ENCODE assay signal across 22 cellular contexts in the genomic region with DNA sequence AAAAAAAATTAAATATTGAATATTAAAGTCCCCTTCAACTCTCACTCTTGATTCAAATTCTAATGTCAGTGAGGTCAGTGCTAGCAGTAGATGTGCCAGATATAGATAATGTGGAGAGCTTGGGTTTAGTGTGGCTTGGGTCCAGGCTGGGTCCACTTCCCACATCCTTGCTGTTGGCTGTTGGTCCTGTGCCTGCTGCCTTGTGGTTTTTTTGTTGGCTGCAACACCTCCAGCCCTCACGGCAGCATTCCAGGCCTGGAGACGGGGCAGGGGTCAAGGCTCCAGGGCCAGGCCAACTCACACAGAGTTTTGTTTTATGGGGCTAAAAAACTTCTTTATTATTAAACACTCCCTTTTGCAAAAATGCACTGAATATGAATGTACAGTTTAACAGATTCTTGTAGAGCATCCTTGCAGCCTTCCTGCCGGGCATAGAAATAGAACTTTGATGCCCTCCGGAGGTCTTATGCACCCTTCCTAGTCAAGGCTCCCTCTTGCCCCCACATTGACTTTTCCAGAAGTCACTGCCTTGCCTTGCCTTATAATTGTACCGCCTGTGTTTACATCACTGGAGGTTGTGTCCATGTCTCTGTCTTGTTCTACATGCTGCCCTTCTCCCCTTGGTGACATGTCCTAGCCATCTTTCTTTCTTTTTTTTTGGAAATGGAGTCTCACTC. TPM values are rescaled to one million over a fixed set of nuclear protein-coding genes. Genes with fewer than 3 reads are reported as not detected.
DNase-seq lines count a peak whose midpoint lies in the region; ATAC-seq, FAIRE-seq and TF ChIP-seq lines count a peak whose summit lies in the region.
"Had no signal": no experiment of that assay in that cellular context is flagged by ENCODE, and none has a peak within 500 bp of the region (broad histone marks: within the 10 kb centered on the region; RNA-seq: fewer than 3 reads in every experiment).

No MANE protein-coding gene starts in this region.

- H3K27me3 ChIP-seq in HepG2 (ENCODE audit: control insufficient read depth in 1 of 2, insufficient read depth in 2 of 2, low read length in 2 of 2) (no peaks in the 10 kb centered on the region), aorta (ENCODE audit: control insufficient read depth in 1 of 2, insufficient read depth in 2 of 2, low read length in 1 of 2) (no peaks in the 10 kb centered on the region)
- H3K27me3 ChIP-seq: heart right ventricle had no signal

- no peak overlapping the region for H3K9ac ChIP-seq in HepG2 (ENCODE audit: insufficient read depth, low read depth, low read length)
- H3K9ac ChIP-seq: parathyroid adenoma had no signal

- peaks cover 3% of the 10 kb centered on the region for H3K79me2 ChIP-seq in HepG2 (ENCODE audit: insufficient read depth, low read length)
- H3K79me2 ChIP-seq: parathyroid adenoma had no signal

- no peak overlapping the region for H3K4me2 ChIP-seq in HepG2 (ENCODE audit: low read depth, low read length)
- H3K4me2 ChIP-seq: smooth muscle cell had no signal

- CTCF ChIA-PET in HepG2 (lab: Yijun Ruan, JAX; ENCODE audit: low intra/inter-chr PET ratio, low total read pairs), result no interaction called here

- no peak for TF ChIP-seq CTCF in AG09319 (IDR thresholded peaks at IDR 0.05; ENCODE audit: low read depth, low read length)
- TF ChIP-seq CTCF in HepG2 (CRISPR knock-in tag; IDR thresholded peaks at IDR 0.05), result peak; percentile 56

- no peak for TF ChIP-seq POLR2A in HepG2 (IDR thresholded peaks at IDR 0.05; ENCODE audit: insufficient read depth in 1 of 2, low read depth in 2 of 2, low read length in 2 of 2)

- no peak overlapping the region for H2AFZ ChIP-seq in HepG2 (ENCODE audit: low read length)
- H2AFZ ChIP-seq: parathyroid adenoma had no signal

- POLR2A ChIA-PET in HepG2 (lab: Yijun Ruan, JAX), result no interaction called here

- in situ Hi-C loops in HepG2 (cut with HindIII; ENCODE audit: extremely low pct_ligation_motif_present, low pct_unique_long_range_greater_than_20kb), result no loop called here

- H3K27ac ChIP-seq in HepG2 (ENCODE audit: extremely low read length, insufficient read depth, low read length), result no peak overlapping the region
- no peak overlapping the region for H3K27ac ChIP-seq in aorta (ENCODE audit: low read depth in 1 of 2, low read length in 2 of 2)
- H3K27ac ChIP-seq: heart right ventricle, parathyroid adenoma, thoracic aorta had no signal

- BruUV-seq in HepG2 (replicated peaks; lab: Mats Ljungman, UMichigan), result no TSS peak

- H3K4me1 ChIP-seq in HepG2 (ENCODE audit: insufficient read depth, low read length), result peaks cover 51% of the 10 kb centered on the region
- no peaks in the 10 kb centered on the region for H3K4me1 ChIP-seq in aorta (ENCODE audit: control insufficient read depth in 1 of 2, insufficient read depth in 2 of 2, low read length in 2 of 2)

- H3K4me3 ChIP-seq in HepG2 (replicated peaks in 1 of 3; ENCODE audit: insufficient read depth in 1 of 3, low read depth in 2 of 3, low read length in 3 of 3), result no peak overlapping the region
- H3K4me3 ChIP-seq in aorta (ENCODE audit: low read length in 2 of 2), result no peak overlapping the region
- H3K4me3 ChIP-seq: heart right ventricle, smooth muscle cell, thoracic aorta had no signal

- peak in 1 of 2 experiments; percentile 25; a peak in 1 of 4 replicates for TF ChIP-seq EP300 in HepG2 (IDR thresholded peaks at IDR 0.05; ENCODE audit: low read depth in 2 of 2, low read length in 2 of 2)
- no peak for TF ChIP-seq EP300 in HepG2 (CRISPR knock-in tag; IDR thresholded peaks at IDR 0.05; ENCODE audit: borderline replicate concordance)

- H4K20me1 ChIP-seq in HepG2 (ENCODE audit: insufficient read depth, low read length), result no peaks in the 10 kb centered on the region

- DNase-seq in AG09319 (ENCODE audit: extremely low read depth, low read depth) (peak; percentile 16), GM04503 (ENCODE audit: low read depth) (peak; percentile 75), RPMI7951 (ENCODE audit: low read depth) (peak; percentile 91), HepG2 (ENCODE audit: low spot score) (no peak), aorta (no peak), NCI-H510A treated with DMSO at 0.1 percent for 48 hours (lab: John Stamatoyannopoulos, UW) (no peak), DMS53 treated with DMSO at 0.1 percent for 48 hours (lab: John Stamatoyannopoulos, UW; ENCODE audit: unreplicated experiment) (no peak)
- DNase-seq: activated CD4-positive, alpha-beta T cell treated with anti-CD3 and anti-CD28 coated beads, Interleukin-2, amount 10 ng/mL, durations not matched to agents 24 days and 14 days; activated T-cell treated with anti-CD3 and anti-CD28 coated beads for 4 hours; HCEC 1CT; heart right ventricle; NCI-H1930; NCI-H748 treated with DMSO at 0.1 percent for 48 hours had no signal

- ATAC-seq in HepG2 (no peak), aorta (ENCODE audit: low FRiP score) (no peak), HG03097 (IDR thresholded peaks at IDR 0.05; ENCODE audit: low FRiP score, unreplicated experiment) (no peak)
- ATAC-seq: activated naive CD4-positive, alpha-beta T cell treated with anti-CD3 and anti-CD28 coated beads, Interleukin-2, amount 50 U/mL, for 72 hours; esophagus mucosa; heart right ventricle had no signal

- FAIRE-seq in HepG2 (lab: Jason Lieb, UNC), result no peak
- FAIRE-seq: bronchial epithelial cell, TTC549 had no signal

- 57% methylated on average over 5 of the region's 5 CpGs for WGBS in HepG2 (ENCODE audit: low lambda C conversion rate)
- WGBS in aorta, 2 donors, result 54 to 55% methylated on average over 5 of the region's 5 CpGs

- no peaks in the 10 kb centered on the region for H3K9me3 ChIP-seq in HepG2 (ENCODE audit: low read length)
- no peaks in the 10 kb centered on the region for H3K9me3 ChIP-seq in aorta (ENCODE audit: control insufficient read depth, low read length)
- H3K9me3 ChIP-seq: heart right ventricle, thoracic aorta had no signal

- TF ChIP-seq RAD21 in HepG2 (CRISPR knock-in tag; IDR thresholded peaks at IDR 0.05), result no peak

- intact Hi-C loops in HepG2 (cut with micrococcal nuclease; ENCODE audit: unreplicated experiment), result no loop called here
- intact Hi-C loops in aorta (cut with DNase I), result no loop called here

- H3K36me3 ChIP-seq in HepG2 (replicated peaks in 1 of 2; ENCODE audit: control insufficient read depth in 1 of 2, insufficient read depth in 2 of 2, low read length in 2 of 2) (peaks cover 32 to 47% of the 10 kb centered on the region in 2 experiments), aorta (ENCODE audit: control insufficient read depth in 1 of 2, insufficient read depth in 2 of 2, low read length in 1 of 2) (no peaks in the 10 kb centered on the region)

RNA-seq across cellular contexts. Expression of a gene that starts 25.5 kb away (rescaled TPM):
- total RNA-seq in RPMI7951 (2014; rRNA removed; shearing (Covaris generic)), result under 0.01 TPM in 1 of 2 replicates, not detected in the other
- total RNA-seq in HepG2 (2016; rRNA removed; fragmentation: Illumina TruSeq; extraction: Trizol) (1.9 and 2.8 TPM in 2 replicates), aorta (100 to 1,000 TPM; 113 to 279 TPM)
- 0.61 and 0.79 TPM in 2 replicates for total RNA-seq in HepG2 (2016; cell fraction: cytosol; rRNA removed; fragmentation: Illumina TruSeq; extraction: Trizol; ENCODE audit: low read depth)
- total RNA-seq in HepG2 (2016; cell fraction: insoluble cytoplasmic fraction; rRNA removed; fragmentation: Illumina TruSeq; extraction: Trizol), result 1.1 and 2.7 TPM in 2 replicates
- 0.83 and 1.2 TPM in 2 replicates for total RNA-seq in HepG2 (2016; cell fraction: membrane; rRNA removed; fragmentation: Illumina TruSeq; extraction: Trizol)
- total RNA-seq in HepG2 (2016; cell fraction: nucleus; rRNA removed; fragmentation: Illumina TruSeq; extraction: Trizol), result 3.0 and 3.8 TPM in 2 replicates
- polyA plus RNA-seq in HepG2 (2011; rRNA removed) (8.1 and 11.2 TPM in 2 replicates), aorta (100 to 1,000 TPM; 125 to 151 TPM)
- 1.6 and 2.5 TPM in 2 replicates for polyA plus RNA-seq in HepG2 (2011; cell fraction: cytosol; rRNA removed)
- polyA plus RNA-seq in HepG2 (2011; cell fraction: nucleus; rRNA removed), result 122 and 144 TPM in 2 replicates
- polyA plus RNA-seq in HepG2 (2012), result 9.5 and 12.7 TPM in 2 replicates
- polyA plus RNA-seq in HepG2 (2016; cell fraction: cytosol; fragmentation: Illumina TruSeq; extraction: Trizol; ENCODE audit: low read depth), result 0.53 and 1.00 TPM in 2 replicates
- 0.63 and 1.4 TPM in 2 replicates for polyA plus RNA-seq in HepG2 (2016; cell fraction: insoluble cytoplasmic fraction; fragmentation: Illumina TruSeq; extraction: Trizol; ENCODE audit: low read depth)
- 0.49 and 0.86 TPM in 2 replicates for polyA plus RNA-seq in HepG2 (2016; cell fraction: membrane; fragmentation: Illumina TruSeq; extraction: Trizol; ENCODE audit: low read depth)
- 12.0 and 13.6 TPM in 2 replicates for polyA plus RNA-seq in HepG2 (2016; cell fraction: nucleus; fragmentation: Illumina TruSeq; extraction: Trizol; ENCODE audit: insufficient read depth, low read depth)
- polyA minus RNA-seq in HepG2 (2011; rRNA and poly(A)+ RNA removed; ENCODE audit: low replicate concordance), result 7.2 and 13.2 TPM in 2 replicates
- polyA minus RNA-seq in HepG2 (2011; cell fraction: cytosol; rRNA and poly(A)+ RNA removed), result 3.0 and 6.8 TPM in 2 replicates
- polyA minus RNA-seq in HepG2 (2011; cell fraction: nucleus; rRNA and poly(A)+ RNA removed), result 16.5 and 25.7 TPM in 2 replicates

RNA-seq across cellular contexts. Expression of a gene that starts 36.6 kb away (rescaled TPM):
- 0.49 and 1.2 TPM in 2 replicates for total RNA-seq in RPMI7951 (2014; rRNA removed; shearing (Covaris generic))
- total RNA-seq in HepG2 (2016; rRNA removed; fragmentation: Illumina TruSeq; extraction: Trizol) (53.9 and 86.7 TPM in 2 replicates), aorta (10 to 100 TPM in 1 of 2 donors, 1 to 10 TPM in 1; 9.7 to 11.1 TPM)
- 27.2 and 32.8 TPM in 2 replicates for total RNA-seq in HepG2 (2016; cell fraction: cytosol; rRNA removed; fragmentation: Illumina TruSeq; extraction: Trizol; ENCODE audit: low read depth)
- 51.9 and 87.2 TPM in 2 replicates for total RNA-seq in HepG2 (2016; cell fraction: insoluble cytoplasmic fraction; rRNA removed; fragmentation: Illumina TruSeq; extraction: Trizol)
- total RNA-seq in HepG2 (2016; cell fraction: membrane; rRNA removed; fragmentation: Illumina TruSeq; extraction: Trizol), result 45.8 and 50.7 TPM in 2 replicates
- total RNA-seq in HepG2 (2016; cell fraction: nucleus; rRNA removed; fragmentation: Illumina TruSeq; extraction: Trizol), result 72.1 and 85.8 TPM in 2 replicates
- polyA plus RNA-seq in HepG2 (2011; rRNA removed) (83.0 and 109 TPM in 2 replicates), aorta (10 to 100 TPM; 10.1 to 14.4 TPM)
- 40.2 and 67.1 TPM in 2 replicates for polyA plus RNA-seq in HepG2 (2011; cell fraction: cytosol; rRNA removed)
- 384 and 448 TPM in 2 replicates for polyA plus RNA-seq in HepG2 (2011; cell fraction: nucleus; rRNA removed)
- 33.3 and 59.5 TPM in 2 replicates for polyA plus RNA-seq in HepG2 (2012)
- 23.2 and 28.1 TPM in 2 replicates for polyA plus RNA-seq in HepG2 (2016; cell fraction: cytosol; fragmentation: Illumina TruSeq; extraction: Trizol; ENCODE audit: low read depth)
- 41.6 and 52.9 TPM in 2 replicates for polyA plus RNA-seq in HepG2 (2016; cell fraction: insoluble cytoplasmic fraction; fragmentation: Illumina TruSeq; extraction: Trizol; ENCODE audit: low read depth)
- polyA plus RNA-seq in HepG2 (2016; cell fraction: membrane; fragmentation: Illumina TruSeq; extraction: Trizol; ENCODE audit: low read depth), result 32.5 and 33.0 TPM in 2 replicates
- polyA plus RNA-seq in HepG2 (2016; cell fraction: nucleus; fragmentation: Illumina TruSeq; extraction: Trizol; ENCODE audit: insufficient read depth, low read depth), result 204 and 230 TPM in 2 replicates
- 30.9 and 126 TPM in 2 replicates for polyA minus RNA-seq in HepG2 (2011; rRNA and poly(A)+ RNA removed; ENCODE audit: low replicate concordance)
- polyA minus RNA-seq in HepG2 (2011; cell fraction: cytosol; rRNA and poly(A)+ RNA removed), result 30.6 and 31.7 TPM in 2 replicates
- 79.4 and 86.0 TPM in 2 replicates for polyA minus RNA-seq in HepG2 (2011; cell fraction: nucleus; rRNA and poly(A)+ RNA removed)

RNA-seq across cellular contexts. Expression of a gene that starts 45.7 kb away (rescaled TPM):
- total RNA-seq in RPMI7951 (2014; rRNA removed; shearing (Covaris generic)), result 11.2 and 11.9 TPM in 2 replicates
- total RNA-seq in HepG2 (2016; rRNA removed; fragmentation: Illumina TruSeq; extraction: Trizol), result 43.6 and 62.9 TPM in 2 replicates
- 20.6 and 23.0 TPM in 2 replicates for total RNA-seq in HepG2 (2016; cell fraction: cytosol; rRNA removed; fragmentation: Illumina TruSeq; extraction: Trizol; ENCODE audit: low read depth)
- 44.0 and 64.1 TPM in 2 replicates for total RNA-seq in HepG2 (2016; cell fraction: insoluble cytoplasmic fraction; rRNA removed; fragmentation: Illumina TruSeq; extraction: Trizol)
- total RNA-seq in HepG2 (2016; cell fraction: membrane; rRNA removed; fragmentation: Illumina TruSeq; extraction: Trizol), result 44.5 and 45.0 TPM in 2 replicates
- 39.9 and 48.4 TPM in 2 replicates for total RNA-seq in HepG2 (2016; cell fraction: nucleus; rRNA removed; fragmentation: Illumina TruSeq; extraction: Trizol)
- polyA plus RNA-seq in HepG2 (2011; rRNA removed), result 63.3 and 64.4 TPM in 2 replicates
- polyA plus RNA-seq in HepG2 (2011; cell fraction: cytosol; rRNA removed), result 36.2 and 47.1 TPM in 2 replicates
- polyA plus RNA-seq in HepG2 (2011; cell fraction: nucleus; rRNA removed), result 87.7 and 89.1 TPM in 2 replicates
- 22.1 and 34.4 TPM in 2 replicates for polyA plus RNA-seq in HepG2 (2012)
- 20.4 and 20.5 TPM in 2 replicates for polyA plus RNA-seq in HepG2 (2016; cell fraction: cytosol; fragmentation: Illumina TruSeq; extraction: Trizol; ENCODE audit: low read depth)
- polyA plus RNA-seq in HepG2 (2016; cell fraction: insoluble cytoplasmic fraction; fragmentation: Illumina TruSeq; extraction: Trizol; ENCODE audit: low read depth), result 37.7 and 50.5 TPM in 2 replicates
- 30.9 and 35.9 TPM in 2 replicates for polyA plus RNA-seq in HepG2 (2016; cell fraction: membrane; fragmentation: Illumina TruSeq; extraction: Trizol; ENCODE audit: low read depth)
- 108 and 110 TPM in 2 replicates for polyA plus RNA-seq in HepG2 (2016; cell fraction: nucleus; fragmentation: Illumina TruSeq; extraction: Trizol; ENCODE audit: insufficient read depth, low read depth)
- polyA minus RNA-seq in HepG2 (2011; rRNA and poly(A)+ RNA removed; ENCODE audit: low replicate concordance), result 56.0 and 95.0 TPM in 2 replicates
- 11.3 and 14.0 TPM in 2 replicates for polyA minus RNA-seq in HepG2 (2011; cell fraction: cytosol; rRNA and poly(A)+ RNA removed)
- polyA minus RNA-seq in HepG2 (2011; cell fraction: nucleus; rRNA and poly(A)+ RNA removed), result 13.9 and 15.5 TPM in 2 replicates
- 10 to 100 TPM; 10.8 to 14.0 TPM for total RNA-seq in aorta
- polyA plus RNA-seq in aorta, result 10 to 100 TPM in 1 of 2 donors, 1 to 10 TPM in 1; 8.8 to 27.3 TPM

RNA-seq across cellular contexts. Expression of a gene that starts 46.7 kb away (rescaled TPM):
- total RNA-seq in RPMI7951 (2014; rRNA removed; shearing (Covaris generic)), result 4.2 and 5.5 TPM in 2 replicates
- 5.2 and 10.6 TPM in 2 replicates for total RNA-seq in HepG2 (2016; rRNA removed; fragmentation: Illumina TruSeq; extraction: Trizol)
- 1.5 and 1.8 TPM in 2 replicates for total RNA-seq in HepG2 (2016; cell fraction: cytosol; rRNA removed; fragmentation: Illumina TruSeq; extraction: Trizol; ENCODE audit: low read depth)
- total RNA-seq in HepG2 (2016; cell fraction: insoluble cytoplasmic fraction; rRNA removed; fragmentation: Illumina TruSeq; extraction: Trizol), result 4.9 and 7.5 TPM in 2 replicates
- total RNA-seq in HepG2 (2016; cell fraction: membrane; rRNA removed; fragmentation: Illumina TruSeq; extraction: Trizol), result 3.4 and 4.1 TPM in 2 replicates
- 6.8 and 8.0 TPM in 2 replicates for total RNA-seq in HepG2 (2016; cell fraction: nucleus; rRNA removed; fragmentation: Illumina TruSeq; extraction: Trizol)
- polyA plus RNA-seq in HepG2 (2011; rRNA removed), result 6.8 and 7.8 TPM in 2 replicates
- 1.9 and 2.2 TPM in 2 replicates for polyA plus RNA-seq in HepG2 (2011; cell fraction: cytosol; rRNA removed)
- polyA plus RNA-seq in HepG2 (2011; cell fraction: nucleus; rRNA removed), result 23.6 and 26.5 TPM in 2 replicates
- 6.2 and 9.6 TPM in 2 replicates for polyA plus RNA-seq in HepG2 (2012)
- polyA plus RNA-seq in HepG2 (2016; cell fraction: cytosol; fragmentation: Illumina TruSeq; extraction: Trizol; ENCODE audit: low read depth), result 0.61 and 0.68 TPM in 2 replicates
- 4.4 and 7.0 TPM in 2 replicates for polyA plus RNA-seq in HepG2 (2016; cell fraction: insoluble cytoplasmic fraction; fragmentation: Illumina TruSeq; extraction: Trizol; ENCODE audit: low read depth)
- 1.6 and 1.8 TPM in 2 replicates for polyA plus RNA-seq in HepG2 (2016; cell fraction: membrane; fragmentation: Illumina TruSeq; extraction: Trizol; ENCODE audit: low read depth)
- polyA plus RNA-seq in HepG2 (2016; cell fraction: nucleus; fragmentation: Illumina TruSeq; extraction: Trizol; ENCODE audit: insufficient read depth, low read depth), result 16.3 and 16.6 TPM in 2 replicates
- polyA minus RNA-seq in HepG2 (2011; rRNA and poly(A)+ RNA removed; ENCODE audit: low replicate concordance), result 11.8 and 14.9 TPM in 2 replicates
- 4.9 and 5.0 TPM in 2 replicates for polyA minus RNA-seq in HepG2 (2011; cell fraction: cytosol; rRNA and poly(A)+ RNA removed)
- polyA minus RNA-seq in HepG2 (2011; cell fraction: nucleus; rRNA and poly(A)+ RNA removed), result 17.0 and 20.4 TPM in 2 replicates
- 10 to 100 TPM; 61.5 to 63.4 TPM for total RNA-seq in aorta
- 1 to 10 TPM; 4.0 to 8.9 TPM for polyA plus RNA-seq in aorta
- polyA plus RNA-seq: CD14-positive monocyte had no signal

Comparison
In these comparisons a context has a peak if more than half of its experiments do, and no peak if none do; other contexts are left out.
1. DNase-seq: peak in AG09319 (single experiment), GM04503 (single experiment) and RPMI7951 (single experiment); none in HepG2 (single experiment), aorta (0 of 2), NCI-H510A treated with DMSO at 0.1 percent for 48 hours (single experiment) and DMS53 treated with DMSO at 0.1 percent for 48 hours (single experiment).
2. RNA of a gene that starts 25.5 kb away (total RNA-seq): 113 to 279 TPM in aorta; 0.61 to 3.8 TPM in HepG2 and under 0.01 TPM in RPMI7951; every median in the first group is over 10 times any median in the second.